18 cellular contexts compared by ENCODE assay signal in the genomic region with DNA sequence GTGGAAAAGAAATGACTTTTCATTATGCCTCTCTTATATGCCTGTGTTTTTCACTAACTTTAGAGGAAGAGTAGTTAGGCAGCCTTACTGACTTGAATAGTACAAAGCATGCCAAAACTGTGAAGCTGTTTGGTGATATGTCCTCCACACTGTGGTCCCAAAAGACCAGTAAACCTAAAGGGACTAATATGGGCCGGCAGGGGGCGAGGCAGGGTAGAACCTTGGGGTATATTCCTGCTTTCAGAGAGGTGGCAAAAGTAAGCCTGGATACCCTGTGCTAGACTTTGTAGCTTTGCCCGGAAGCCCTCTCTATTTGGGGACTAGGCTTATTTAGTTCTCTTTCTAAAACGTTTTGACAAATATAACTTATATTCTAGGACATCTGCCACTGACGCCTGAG. TPM values are rescaled to one million over a fixed set of nuclear protein-coding genes. Genes with fewer than 3 reads are reported as not detected.
DNase-seq lines count a peak whose midpoint lies in the region; ATAC-seq and TF ChIP-seq lines count a peak whose summit lies in the region.
"Had no signal": no experiment of that assay in that cellular context is flagged by ENCODE, and none has a peak within 500 bp of the region (broad histone marks: within the 10 kb centered on the region; RNA-seq: fewer than 3 reads in every experiment).

No MANE protein-coding gene starts in this region.

- H3K27me3 Mint-ChIP-seq in activated CD4-positive, alpha-beta T cell treated with anti-CD3 and anti-CD28 coated beads, Interleukin-2, amount 10 ng/mL, durations not matched to agents 24 days and 14 days: no peaks in the 10 kb centered on the region
- H3K27me3 Mint-ChIP-seq: activated naive CD4-positive, alpha-beta T cell treated with anti-CD3 and anti-CD28 coated beads, Interleukin-2, amount 50 U/mL, for 24 hours had no signal

- H3K36me3 ChIP-seq in WERI-Rb-1: no peaks in the 10 kb centered on the region
- no peaks in the 10 kb centered on the region for H3K36me3 ChIP-seq in osteoblast (ENCODE audit: insufficient read depth, low read length)
- H3K36me3 ChIP-seq: vagina had no signal

- H3K36me3 Mint-ChIP-seq in activated CD4-positive, alpha-beta T cell treated with anti-CD3 and anti-CD28 coated beads, Interleukin-2, amount 10 ng/mL, durations not matched to agents 24 days and 14 days (ENCODE audit: low read depth): peaks cover 18% of the 10 kb centered on the region

- no peak for DNase-seq in activated CD4-positive, alpha-beta T cell treated with anti-CD3 and anti-CD28 coated beads, Interleukin-2, amount 10 ng/mL, durations not matched to agents 24 days and 14 days
- no peak for DNase-seq in activated CD4-positive, alpha-beta T cell treated with anti-CD3 and anti-CD28 coated beads, Interleukin-2, amount 50 U/mL, for 4 hours
- DNase-seq in WERI-Rb-1: peak; percentile 16
- DNase-seq in fibroblast of the aortic adventitia (ENCODE audit: low read depth): no peak
- DNase-seq in osteoblast (ENCODE audit: insufficient read length, low spot score, missing footprints): no peak
- no peak for DNase-seq in GF-D8 (lab: John Stamatoyannopoulos, UW)
- DNase-seq in stimulated activated naive CD4-positive, alpha-beta T cell treated with Interleukin-2 at 50 U/mL for 16 hours (lab: John Stamatoyannopoulos, UW): no peak
- DNase-seq: KG1, mammary epithelial cell, NCI-H1092 treated with DMSO at 0.1 percent for 48 hours had no signal

- peaks cover 12% of the 10 kb centered on the region for H3K79me2 ChIP-seq in osteoblast (ENCODE audit: insufficient read depth, low read length)

- H3K27me3 ChIP-seq in WERI-Rb-1 (ENCODE audit: insufficient read depth, low read depth, severe bottlenecking) (no peaks in the 10 kb centered on the region), osteoblast (ENCODE audit: insufficient read depth, low read length) (no peaks in the 10 kb centered on the region)
- H3K27me3 ChIP-seq: vagina had no signal

- peaks cover 4% of the 10 kb centered on the region for H3K9me3 Mint-ChIP-seq in activated CD4-positive, alpha-beta T cell treated with anti-CD3 and anti-CD28 coated beads, Interleukin-2, amount 10 ng/mL, durations not matched to agents 24 days and 14 days
- H3K9me3 Mint-ChIP-seq: activated naive CD4-positive, alpha-beta T cell treated with anti-CD3 and anti-CD28 coated beads, Interleukin-2, amount 50 U/mL, for 24 hours; nephron had no signal

- no peak overlapping the region for H3K4me3 ChIP-seq in WERI-Rb-1 (ENCODE audit: low read depth, low read length)
- no peak overlapping the region for H3K4me3 ChIP-seq in fibroblast of the aortic adventitia (ENCODE audit: low read depth, low read length)
- no peak overlapping the region for H3K4me3 ChIP-seq in osteoblast (ENCODE audit: insufficient read depth, low read length)
- H3K4me3 ChIP-seq: A549, vagina had no signal

- no peak overlapping the region for H2AFZ ChIP-seq in osteoblast (ENCODE audit: low read length)

- H3K4me1 Mint-ChIP-seq in activated CD4-positive, alpha-beta T cell treated with anti-CD3 and anti-CD28 coated beads, Interleukin-2, amount 10 ng/mL, durations not matched to agents 24 days and 14 days: peaks cover 27% of the 10 kb centered on the region
- H3K4me1 Mint-ChIP-seq: nephron had no signal

- no peak overlapping the region for H3K4me3 Mint-ChIP-seq in activated CD4-positive, alpha-beta T cell treated with anti-CD3 and anti-CD28 coated beads, Interleukin-2, amount 10 ng/mL, durations not matched to agents 24 days and 14 days
- H3K4me3 Mint-ChIP-seq: activated naive CD4-positive, alpha-beta T cell treated with anti-CD3 and anti-CD28 coated beads, Interleukin-2, amount 50 U/mL, for 24 hours; nephron had no signal

- peak overlapping the region; percentile 85 for H3K27ac Mint-ChIP-seq in activated CD4-positive, alpha-beta T cell treated with anti-CD3 and anti-CD28 coated beads, Interleukin-2, amount 10 ng/mL, durations not matched to agents 24 days and 14 days
- H3K27ac Mint-ChIP-seq: activated naive CD4-positive, alpha-beta T cell treated with anti-CD3 and anti-CD28 coated beads, Interleukin-2, amount 50 U/mL, for 24 hours; nephron had no signal

- H3K9me3 ChIP-seq in WERI-Rb-1 (ENCODE audit: severe bottlenecking) (no peaks in the 10 kb centered on the region), osteoblast (ENCODE audit: low read depth, low read length) (no peaks in the 10 kb centered on the region)
- H3K9me3 ChIP-seq: A549, vagina had no signal

- no peak overlapping the region for H3K4me2 ChIP-seq in osteoblast (ENCODE audit: insufficient read depth, low read length)
- H3K4me2 ChIP-seq: A549 had no signal

- no peak for ATAC-seq in GM21723 (IDR thresholded peaks at IDR 0.05; ENCODE audit: unreplicated experiment)
- ATAC-seq: Right ventricle myocardium inferior had no signal

- H3K4me1 ChIP-seq in osteoblast (ENCODE audit: insufficient read depth, low read length): no peaks in the 10 kb centered on the region
- H3K4me1 ChIP-seq: A549, vagina had no signal

- H3K27ac ChIP-seq in WERI-Rb-1 (no peak overlapping the region), osteoblast (ENCODE audit: low read depth, low read length) (no peak overlapping the region)
- H3K27ac ChIP-seq: A549, vagina had no signal

- intact Hi-C loops in activated CD4-positive, alpha-beta T cell treated with anti-CD3 and anti-CD28 coated beads, Interleukin-2, amount 10 ng/mL, durations not matched to agents 24 days and 14 days (cut with micrococcal nuclease): no loop called here

- H4K20me1 ChIP-seq in osteoblast (ENCODE audit: insufficient read depth, low read length): no peaks in the 10 kb centered on the region

- TF ChIP-seq CTCF in WERI-Rb-1 (IDR thresholded peaks at IDR 0.05; ENCODE audit: low read depth, low read length): 0 out of 2 replicates have a peak, but pooled peaks have one; percentile 12
- TF ChIP-seq CTCF in fibroblast of the aortic adventitia (IDR thresholded peaks at IDR 0.05; ENCODE audit: insufficient read depth, low read length): peak; percentile 20
- TF ChIP-seq CTCF in osteoblast (IDR thresholded peaks at IDR 0.05; ENCODE audit: extremely low read depth, low read depth, low read length): peak; percentile 13

RNA-seq across cellular contexts. Expression of a gene that starts 36.5 kb away (rescaled TPM):
- total RNA-seq in activated CD4-positive, alpha-beta T cell treated with anti-CD3 and anti-CD28 coated beads, Interleukin-2, amount 10 ng/mL, durations not matched to agents 24 days and 14 days: 0.19 TPM in 1 of 2 replicates, not detected in the other
- total RNA-seq in fibroblast of the aortic adventitia (ENCODE audit: low replicate concordance): 0.18 TPM in 1 of 2 replicates, not detected in the other
- under 0.01 and 0.36 TPM in 2 replicates for total RNA-seq in osteoblast
- total RNA-seq: mammary epithelial cell, vagina had no signal

RNA-seq across cellular contexts. Expression of a gene that starts 48.0 kb away (rescaled TPM):
- 13.6 and 14.4 TPM in 2 replicates for total RNA-seq in activated CD4-positive, alpha-beta T cell treated with anti-CD3 and anti-CD28 coated beads, Interleukin-2, amount 10 ng/mL, durations not matched to agents 24 days and 14 days
- total RNA-seq in fibroblast of the aortic adventitia (ENCODE audit: low replicate concordance): 5.0 and 26.5 TPM in 2 replicates
- 15.2 and 15.9 TPM in 2 replicates for total RNA-seq in osteoblast

RNA-seq across cellular contexts. Expression of a gene that starts 55.0 kb away (rescaled TPM):
- total RNA-seq in activated CD4-positive, alpha-beta T cell treated with anti-CD3 and anti-CD28 coated beads, Interleukin-2, amount 10 ng/mL, durations not matched to agents 24 days and 14 days: not detected in 2 replicates
- total RNA-seq in fibroblast of the aortic adventitia (ENCODE audit: low replicate concordance) (not detected in 2 replicates), osteoblast (not detected in 2 replicates)
- total RNA-seq: mammary epithelial cell; renal cortical epithelial cell; Right ventricle myocardium inferior; T-helper 1 cell treated with Interleukin-12 subunit alpha and Interleukin-12 subunit beta and Interleukin-4 antibody, amounts not matched to agents 30 ng/mL and 1 ng/mL, for 36 hours; vagina had no signal
